8 cellular contexts compared by ENCODE assay signal in genomic region chr12:124114316-124114715, GRCh38.
"Had no signal": no experiment of that assay in that cellular context is flagged by ENCODE, and none has a peak within 500 bp of the region (broad histone marks: within the 10 kb centered on the region; RNA-seq: fewer than 3 reads in every experiment).

No MANE protein-coding gene starts in this region.

- H3K27ac ChIP-seq: GM23248, HL-60, KMS-11 had no signal

- H3K4me3 ChIP-seq: GM23248 had no signal

- ATAC-seq: HepG2 had no signal

- H3K4me2 ChIP-seq: KMS-11 had no signal

- H3K9ac ChIP-seq: GM23248, KMS-11 had no signal

- H2AFZ ChIP-seq: GM23248 had no signal

- DNase-seq: GM23248, GOT3, H9, HCEC 1CT, KBM-7 had no signal
